Comparison of ENCODE assay signal across 17 cellular contexts in genomic region chr2:75284345-75284744, GRCh38.
DNase-seq lines count a peak whose midpoint lies in the region; ATAC-seq, FAIRE-seq and TF ChIP-seq lines count a peak whose summit lies in the region.
"Had no signal": no experiment of that assay in that cellular context is flagged by ENCODE, and none has a peak within 500 bp of the region (broad histone marks: within the 10 kb centered on the region; RNA-seq: fewer than 3 reads in every experiment).

No MANE protein-coding gene starts in this region.

- WGBS in mesendoderm (ENCODE audit: extremely low coverage, insufficient coverage, low lambda C conversion rate): no CpG with 5 or more reads among the region's 2 CpGs
- WGBS in esophagus squamous epithelium, 2 donors: 69 to 73% methylated on average over 2 of the region's 2 CpGs
- WGBS in mammary epithelial cell (ENCODE audit: low coverage, missing lambda C conversion rate): 64% methylated on average over 2 of the region's 2 CpGs

- H3K27me3 ChIP-seq in mesendoderm (ENCODE audit: insufficient read depth, low read length, poor library complexity) (no peaks in the 10 kb centered on the region), esophagus squamous epithelium (no peaks in the 10 kb centered on the region), mammary epithelial cell (ENCODE audit: insufficient read depth, low read length) (no peaks in the 10 kb centered on the region)

- TF ChIP-seq POLR2A in GM12891 (IDR thresholded peaks at IDR 0.05; ENCODE audit: low read depth, low read length): no peak
- no peak for TF ChIP-seq POLR2A in esophagus squamous epithelium (IDR thresholded peaks at IDR 0.05)

- FAIRE-seq in GM12891 (lab: Jason Lieb, UNC): peak; percentile 9
- FAIRE-seq: H1, HepG2 had no signal

- no peak overlapping the region for H2AK5ac ChIP-seq in mesendoderm (ENCODE audit: low read length)

- TF ChIP-seq CTCF in GM20000 (IDR thresholded peaks at IDR 0.05; ENCODE audit: extremely low read depth, missing control alignments) (no peak), esophagus squamous epithelium (IDR thresholded peaks at IDR 0.05) (no peak), mammary epithelial cell (conservative IDR thresholded peaks at IDR 0.05 in 1 of 2, IDR thresholded peaks at IDR 0.05 in 1 of 2; ENCODE audit: extremely low read depth in 1 of 2, insufficient read depth in 1 of 2, low read depth in 1 of 2, low read length in 2 of 2) (no peak)

- H3K9ac ChIP-seq in mesendoderm (ENCODE audit: low read length): no peak overlapping the region
- no peak overlapping the region for H3K9ac ChIP-seq in mammary epithelial cell (ENCODE audit: insufficient read depth, low read length)

- H3K23ac ChIP-seq in mesendoderm (ENCODE audit: low read length): no peak overlapping the region

- intact Hi-C loops in esophagus squamous epithelium (cut with DNase I) (no loop called here), mammary epithelial cell (cut with micrococcal nuclease) (no loop called here)

- no peak overlapping the region for H3K27ac ChIP-seq in mesendoderm (ENCODE audit: low read depth, low read length)
- no peak overlapping the region for H3K27ac ChIP-seq in esophagus squamous epithelium
- no peak overlapping the region for H3K27ac ChIP-seq in mammary epithelial cell (ENCODE audit: insufficient read depth, low read depth, low read length)
- H3K27ac ChIP-seq: SK-N-MC had no signal

- no TSS peak for BruUV-seq in mammary epithelial cell (replicated peaks; lab: Mats Ljungman, UMichigan)

- H3K9me3 ChIP-seq in esophagus squamous epithelium (no peaks in the 10 kb centered on the region), mammary epithelial cell (replicated peaks; ENCODE audit: insufficient read depth, low read length) (no peaks in the 10 kb centered on the region)

- H3K4ac ChIP-seq in mesendoderm (ENCODE audit: low read depth, low read length): no peak overlapping the region

- H4K5ac ChIP-seq in mesendoderm (ENCODE audit: low read length): no peak overlapping the region

- peak; percentile 80 for ATAC-seq in HG02885 (IDR thresholded peaks at IDR 0.05; ENCODE audit: poor library complexity, unreplicated experiment)
- ATAC-seq in GM19463 (IDR thresholded peaks at IDR 0.05; ENCODE audit: unreplicated experiment): no peak
- ATAC-seq: HepG2, Panc1 had no signal

- H3K36me3 ChIP-seq in mesendoderm (ENCODE audit: control insufficient read depth, insufficient read depth, low read length) (no peaks in the 10 kb centered on the region), esophagus squamous epithelium (no peaks in the 10 kb centered on the region), mammary epithelial cell (ENCODE audit: insufficient read depth, low read length) (no peaks in the 10 kb centered on the region)

- H3K4me2 ChIP-seq in mesendoderm (ENCODE audit: low read length): no peak overlapping the region
- H3K4me2 ChIP-seq in mammary epithelial cell (ENCODE audit: insufficient read depth, low read depth, low read length): no peak overlapping the region

- H2BK5ac ChIP-seq in mesendoderm (ENCODE audit: low read length): no peak overlapping the region

- no peak overlapping the region for H3K56ac ChIP-seq in mesendoderm (ENCODE audit: low read length)

- no peak overlapping the region for H3K18ac ChIP-seq in mesendoderm (ENCODE audit: low read length)

- CTCF ChIA-PET in mammary epithelial cell (lab: Charles Lee; ENCODE audit: low non-redundant PET): no interaction called here

- no peaks in the 10 kb centered on the region for H3K4me1 ChIP-seq in mesendoderm (ENCODE audit: control insufficient read depth, low read depth, low read length)
- no peaks in the 10 kb centered on the region for H3K4me1 ChIP-seq in esophagus squamous epithelium
- no peaks in the 10 kb centered on the region for H3K4me1 ChIP-seq in mammary epithelial cell (ENCODE audit: insufficient read depth, low read length)

- dilution Hi-C loops in mammary epithelial cell (cut with HindIII; ENCODE audit: low sequenced_read_pairs): no loop called here

- in situ Hi-C loops in mammary epithelial cell (cut with MboI; ENCODE audit: low sequenced_read_pairs in 2 of 2): no loop called here

- no peak overlapping the region for H2BK15ac ChIP-seq in mesendoderm (replicated peaks; ENCODE audit: low read depth)

- H4K20me1 ChIP-seq in mammary epithelial cell (ENCODE audit: insufficient read depth, low read length): no peaks in the 10 kb centered on the region

- no peaks in the 10 kb centered on the region for H3K79me2 ChIP-seq in mesendoderm (ENCODE audit: control insufficient read depth, insufficient read depth, low read length)
- no peaks in the 10 kb centered on the region for H3K79me2 ChIP-seq in mammary epithelial cell (ENCODE audit: insufficient read depth, low read length)

- no peak overlapping the region for H4K8ac ChIP-seq in mesendoderm (ENCODE audit: low read depth, low read length)

- no peaks in the 10 kb centered on the region for H3K79me1 ChIP-seq in mesendoderm (ENCODE audit: low read length)

- H2BK120ac ChIP-seq in mesendoderm (ENCODE audit: low read depth, low read length): no peak overlapping the region

- DNase-seq in GM12891 (ENCODE audit: insufficient read length, low spot score) (no peak), GM20000 (ENCODE audit: low spot score) (peak; percentile 32), mesendoderm (peak; percentile 76), esophagus squamous epithelium (lab: John Stamatoyannopoulos, UW) (no peak), NCI-H1436 (lab: John Stamatoyannopoulos, UW) (no peak), mammary epithelial cell (no peak)
- DNase-seq: ACHN; CD4-positive, CD25-positive, alpha-beta regulatory T cell; KG1; NCI-H1436 treated with DMSO at 0.1 percent for 48 hours; NCI-H524 had no signal

- H3K4me3 ChIP-seq in mesendoderm (ENCODE audit: low read length): no peak overlapping the region
- H3K4me3 ChIP-seq in esophagus squamous epithelium: no peak overlapping the region
- no peak overlapping the region for H3K4me3 ChIP-seq in mammary epithelial cell (replicated peaks in 1 of 3; ENCODE audit: insufficient read depth in 1 of 3, low read depth in 2 of 3, low read length in 3 of 3)
- H3K4me3 ChIP-seq: SK-N-MC had no signal

- H2AFZ ChIP-seq in mammary epithelial cell (ENCODE audit: low read depth, low read length): no peak overlapping the region

TF ChIP-seq in GM12891, 5 proteins besides CTCF, POLR2A, EP300 and RAD21:
- TF ChIP-seq TAF1 (IDR thresholded peaks at IDR 0.05; ENCODE audit: low read depth, low read length) (no peak), SPI1 (IDR thresholded peaks at IDR 0.05; ENCODE audit: low read depth, low read length) (peak; percentile 60)

Comparison
In these comparisons a context has a peak if more than half of its experiments do, and no peak if none do; other contexts are left out.
1. DNase-seq: peak in GM20000 (single experiment) and mesendoderm (single experiment); none in GM12891 (single experiment), esophagus squamous epithelium (single experiment), NCI-H1436 (single experiment) and mammary epithelial cell (single experiment).